Comparison of ENCODE assay signal across 8 cellular contexts in the genomic region with DNA sequence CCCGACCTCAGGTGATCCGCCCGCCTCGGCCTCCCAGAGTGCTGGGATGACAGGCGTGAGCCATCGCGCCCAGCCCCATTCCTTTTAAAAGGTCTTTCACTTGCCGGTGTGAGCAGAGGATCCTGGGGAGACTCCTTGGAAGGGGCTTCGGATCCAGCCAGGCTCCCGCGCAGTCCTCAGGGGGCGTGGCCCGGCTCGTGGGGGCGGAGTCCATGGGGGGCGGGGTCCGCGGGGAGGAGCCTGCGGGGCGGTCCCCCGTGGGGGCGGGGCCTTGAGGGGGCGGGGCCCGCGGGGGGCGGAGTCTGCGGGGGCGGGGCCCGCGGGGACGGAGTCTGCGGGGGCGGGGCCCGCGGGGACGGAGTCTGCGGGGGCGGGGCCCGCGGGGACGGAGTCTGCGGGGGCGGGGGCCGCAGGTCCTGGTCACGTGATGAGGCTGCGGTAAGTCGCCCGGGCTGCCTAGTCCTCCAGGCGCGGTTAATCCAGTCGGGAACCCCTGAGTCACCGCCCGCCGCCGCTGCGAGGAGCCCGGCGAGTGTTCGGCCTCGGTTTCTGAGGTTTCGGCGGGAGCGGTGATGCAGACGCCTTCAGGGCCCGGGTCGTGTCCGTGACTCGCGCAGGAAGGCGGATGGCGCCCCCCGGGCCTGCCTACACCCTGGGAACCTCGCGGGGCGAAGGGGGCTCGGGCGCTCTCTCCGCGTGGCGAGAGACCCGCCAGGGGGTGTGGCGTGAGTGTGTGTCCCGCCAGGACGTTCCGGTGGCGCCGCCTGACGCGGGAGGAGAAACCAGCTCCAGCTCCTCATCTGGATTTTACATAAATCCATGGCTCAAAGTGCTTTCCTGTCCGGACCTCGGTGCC. TPM values are rescaled to one million over a fixed set of nuclear protein-coding genes. Genes with fewer than 3 reads are reported as not detected.
DNase-seq lines count a peak whose midpoint lies in the region; ATAC-seq, FAIRE-seq and TF ChIP-seq lines count a peak whose summit lies in the region.

No MANE protein-coding gene starts in this region.

- no peak overlapping the region for H2AFZ ChIP-seq in SU-DHL-6 (ENCODE audit: low read depth, low read length, severe bottlenecking)

- no peaks in the 10 kb centered on the region for H3K9me2 ChIP-seq in SU-DHL-6 (replicated peaks; ENCODE audit: insufficient read depth, low read length)

- no peak for TF ChIP-seq CTCF in SU-DHL-6 (IDR thresholded peaks at IDR 0.05; ENCODE audit: insufficient read depth, low read length, poor library complexity, severe bottlenecking)
- no peak for TF ChIP-seq CTCF in body of pancreas (IDR thresholded peaks at IDR 0.05)

- intact Hi-C loops in body of pancreas (cut with DNase I): no loop called here

- peak; percentile 70 for ATAC-seq in body of pancreas

- no peaks in the 10 kb centered on the region for H3K9me3 ChIP-seq in SU-DHL-6 (ENCODE audit: insufficient read depth, low read length)
- no peaks in the 10 kb centered on the region for H3K9me3 ChIP-seq in body of pancreas
- no peaks in the 10 kb centered on the region for H3K9me3 ChIP-seq in iPS-15b (ENCODE audit: control insufficient read depth, insufficient read depth, low read length)
- H3K9me3 ChIP-seq in small intestine (ENCODE audit: control insufficient read depth, low read depth): no peaks in the 10 kb centered on the region

- H3K79me2 ChIP-seq in SU-DHL-6 (ENCODE audit: insufficient read depth, low read length): peaks cover 42% of the 10 kb centered on the region; the same call in 1 of the 2 replicates

- H3K27ac ChIP-seq in SU-DHL-6 (ENCODE audit: low read depth, low read length): peak overlapping the region; percentile 98; the same call in 1 of the 2 replicates
- no peak overlapping the region for H3K27ac ChIP-seq in body of pancreas
- peak overlapping the region; percentile 6 to 40 for H3K27ac ChIP-seq in small intestine (ENCODE audit: low read depth in 1 of 2, low read length in 1 of 2)

- 9 to 60% methylated on average over 8 to 83 of the region's 91 CpGs for WGBS in body of pancreas, 2 donors
- WGBS in small intestine, 3 donors: 8 to 17% (median 15%) methylated on average over 61 to 90 of the region's 91 CpGs

- no peak for TF ChIP-seq POLR2A in body of pancreas (IDR thresholded peaks at IDR 0.05)

- no peak overlapping the region for H3K9ac ChIP-seq in SU-DHL-6 (ENCODE audit: low read length)
- H3K9ac ChIP-seq in iPS-15b (ENCODE audit: low read depth, low read length): peak overlapping the region; percentile 37

- DNase-seq in GM19239 (ENCODE audit: insufficient read length, low spot score): peak; percentile 57
- DNase-seq in body of pancreas: peak; percentile 49 to 70 (median 58)
- peak; percentile 57 for DNase-seq in small intestine
- no peak for DNase-seq in GM19240 (ENCODE audit: insufficient read length, low spot score)
- no peak for DNase-seq in GOT3 (lab: John Stamatoyannopoulos, UW)
- no peak for DNase-seq in HuH-7.5 (ENCODE audit: low spot score)

- no peaks in the 10 kb centered on the region for H3K27me3 ChIP-seq in SU-DHL-6 (ENCODE audit: low read length)
- H3K27me3 ChIP-seq in body of pancreas: no peaks in the 10 kb centered on the region
- H3K27me3 ChIP-seq in iPS-15b (ENCODE audit: control insufficient read depth, insufficient read depth, low read length): no peaks in the 10 kb centered on the region
- no peaks in the 10 kb centered on the region for H3K27me3 ChIP-seq in small intestine (ENCODE audit: control insufficient read depth in 2 of 2, insufficient read depth in 2 of 2, low read length in 2 of 2)

- H4K20me1 ChIP-seq in SU-DHL-6 (ENCODE audit: low read depth, low read length): no peaks in the 10 kb centered on the region; the same call in 1 of the 2 replicates

- no peaks in the 10 kb centered on the region for H3K36me3 ChIP-seq in SU-DHL-6 (ENCODE audit: low read length)
- no peaks in the 10 kb centered on the region for H3K36me3 ChIP-seq in body of pancreas (replicated peaks in 1 of 2; ENCODE audit: insufficient read depth in 1 of 2, low read depth in 2 of 2)
- no peaks in the 10 kb centered on the region for H3K36me3 ChIP-seq in iPS-15b (ENCODE audit: control insufficient read depth, insufficient read depth, low read length)
- no peaks in the 10 kb centered on the region for H3K36me3 ChIP-seq in small intestine (ENCODE audit: control insufficient read depth in 2 of 2, insufficient read depth in 2 of 2, low read length in 2 of 2)

- H3K4me3 ChIP-seq in SU-DHL-6 (ENCODE audit: insufficient read depth, low read length, poor library complexity, severe bottlenecking): no peak overlapping the region
- no peak overlapping the region for H3K4me3 ChIP-seq in body of pancreas
- H3K4me3 ChIP-seq in iPS-15b (ENCODE audit: low read depth, low read length): peak overlapping the region; percentile 59
- H3K4me3 ChIP-seq in small intestine (ENCODE audit: low read depth in 1 of 2, low read length in 2 of 2): peak overlapping the region in 1 of 2 donors; percentile 56

- peak overlapping the region; percentile 67 for H3K4me2 ChIP-seq in SU-DHL-6 (ENCODE audit: low read depth, low read length, poor library complexity, severe bottlenecking)

- H3F3A ChIP-seq in SU-DHL-6 (ENCODE audit: insufficient read depth): peaks cover 59% of the 10 kb centered on the region

- H3K4me1 ChIP-seq in body of pancreas: peaks cover 6% of the 10 kb centered on the region
- no peaks in the 10 kb centered on the region for H3K4me1 ChIP-seq in iPS-15b (ENCODE audit: control insufficient read depth, insufficient read depth, low read length)
- peaks cover 0 to 5% of the 10 kb centered on the region in 2 donors for H3K4me1 ChIP-seq in small intestine (ENCODE audit: control insufficient read depth in 2 of 2, insufficient read depth in 1 of 2, low read depth in 1 of 2, low read length in 1 of 2)

- peak; percentile 48 for FAIRE-seq in GM19239 (lab: Jason Lieb, UNC)
- FAIRE-seq in small intestine (lab: Jason Lieb, UNC): no peak

RNA-seq across cellular contexts. Expression of a gene that starts 23.6 kb away (rescaled TPM):
- 10 to 100 TPM; 32.4 to 46.8 TPM for total RNA-seq in body of pancreas
- polyA plus RNA-seq in small intestine: 10 to 100 TPM; 69.8 to 89.2 (median 77.8) TPM

Comparison
In these comparisons a context has a peak if more than half of its experiments do, and no peak if none do; other contexts are left out.
1. DNase-seq: peak in GM19239 (single experiment), body of pancreas (4 of 4) and small intestine (single experiment); none in GM19240 (single experiment), GOT3 (single experiment) and HuH-7.5 (single experiment).
2. H3K27ac ChIP-seq: peak in SU-DHL-6 (single experiment) and small intestine (2 of 2); none in body of pancreas (0 of 4).